Comparison of ENCODE assay signal across 8 cellular contexts in genomic region chr2:113889471-113890252, GRCh38. TPM values are rescaled to one million over a fixed set of nuclear protein-coding genes. Genes with fewer than 3 reads are reported as not detected.
DNase-seq lines count a peak whose midpoint lies in the region; ATAC-seq lines count a peak whose summit lies in the region.

Gene ACTR3, plus strand, starts transcription at chr2:113890089. Its CDS starts 191 bp downstream, at chr2:113890280.

- no peaks in the 10 kb centered on the region for H3K36me3 ChIP-seq in effector memory CD4-positive, alpha-beta T cell (ENCODE audit: control insufficient read depth, insufficient read depth, low read length)

- no peaks in the 10 kb centered on the region for H3K27me3 ChIP-seq in effector memory CD4-positive, alpha-beta T cell (replicated peaks; ENCODE audit: control insufficient read depth, insufficient read depth, low read length, poor library complexity, severe bottlenecking)

- H3K27ac ChIP-seq in effector memory CD4-positive, alpha-beta T cell (ENCODE audit: insufficient read depth, low read length, poor library complexity, severe bottlenecking), result peak within 1 kb of the TSS; percentile 98

- H3K4me3 ChIP-seq in effector memory CD4-positive, alpha-beta T cell (ENCODE audit: insufficient read depth, low read depth, low read length, poor library complexity, severe bottlenecking), result peak within 1 kb of the TSS; percentile 94

- peak; percentile 95 for DNase-seq in COLO829 (ENCODE audit: low spot score)
- peak; percentile 97 for DNase-seq in HT1080 (ENCODE audit: low read depth)
- DNase-seq in NOMO-1 treated with DMSO at 0.1 percent for 48 hours (lab: John Stamatoyannopoulos, UW; ENCODE audit: unreplicated experiment), result peak; percentile 98
- peak; percentile 94 for DNase-seq in activated CD8-positive, alpha-beta memory T cell treated with anti-CD3 and anti-CD28 coated beads for 4 hours (ENCODE audit: low read depth in 2 of 2)
- peak; percentile 97 to 98 (median 97) for DNase-seq in effector memory CD4-positive, alpha-beta T cell
- DNase-seq in lung microvascular endothelial cell (ENCODE audit: low read depth in 2 of 2), result peak; percentile 99
- peak; percentile 94 to 98 (median 96) for DNase-seq in stimulated activated CD4-positive, alpha-beta T cell treated with anti-CD3 and anti-CD28 coated beads, TNF-alpha, amount 100 ng/mL, for 48 hours (ENCODE audit: low read depth in 3 of 3)

- H3K9me3 ChIP-seq in effector memory CD4-positive, alpha-beta T cell (ENCODE audit: control insufficient read depth, low read length), result no peaks in the 10 kb centered on the region

- peak; percentile 42 for ATAC-seq in GM21360 (IDR thresholded peaks at IDR 0.05; ENCODE audit: unreplicated experiment)

- H3K4me1 ChIP-seq in effector memory CD4-positive, alpha-beta T cell (ENCODE audit: control insufficient read depth, insufficient read depth, low read length, poor library complexity, severe bottlenecking), result peaks cover 33% of the 10 kb centered on the region

RNA-seq across cellular contexts. Expression of gene ACTR3, which starts in this region (rescaled TPM):
- total RNA-seq in HT1080 (2014; rRNA removed; shearing (Covaris generic)), result 293 and 373 TPM in 2 replicates
- polyA plus RNA-seq in HT1080 (2015; cell fraction: cytosol; rRNA removed), result 239 and 281 TPM in 2 replicates
- polyA plus RNA-seq in HT1080 (2015; cell fraction: nucleus; rRNA removed), result 318 and 355 TPM in 2 replicates
- total RNA-seq in lung microvascular endothelial cell, result 60.5 and 63.6 TPM in 2 replicates

Comparison
In these comparisons a context has a peak if more than half of its experiments do, and no peak if none do; other contexts are left out.
1. Peak in every context shown above with its lines: DNase-seq, ATAC-seq, H3K4me3 ChIP-seq and H3K27ac ChIP-seq.